In genomic region chr12:6425588-6426531, GRCh38 we compare ENCODE assay signal across 11 cellular contexts. TPM values are rescaled to one million over a fixed set of nuclear protein-coding genes. Genes with fewer than 3 reads are reported as not detected.
DNase-seq lines count a peak whose midpoint lies in the region; ATAC-seq and TF ChIP-seq lines count a peak whose summit lies in the region.
"Had no signal": no experiment of that assay in that cellular context is flagged by ENCODE, and none has a peak within 500 bp of the region (broad histone marks: within the 10 kb centered on the region; RNA-seq: fewer than 3 reads in every experiment).

No MANE protein-coding gene starts in this region.

- H3K4me1 ChIP-seq in SJCRH30 (peaks cover 2% of the 10 kb centered on the region; the same call in 1 of the 2 replicates), endodermal cell (ENCODE audit: control insufficient read depth, insufficient read depth, low read length) (no peaks in the 10 kb centered on the region)

- H3K4me3 ChIP-seq in SJCRH30 (no peak overlapping the region), endodermal cell (ENCODE audit: low read length) (no peak overlapping the region)

- H3K27me3 ChIP-seq in SJCRH30 (no peaks in the 10 kb centered on the region), endodermal cell (ENCODE audit: control insufficient read depth, insufficient read depth, low read length, poor library complexity, severe bottlenecking) (no peaks in the 10 kb centered on the region)

- H3K9me3 ChIP-seq in SJCRH30 (replicated peaks) (no peaks in the 10 kb centered on the region), endodermal cell (ENCODE audit: control insufficient read depth, low read length) (no peaks in the 10 kb centered on the region)

- TF ChIP-seq CTCF in endodermal cell (conservative IDR thresholded peaks at IDR 0.05): no peak

- H3K4me1 Mint-ChIP-seq in activated T-cell treated with anti-CD3 and anti-CD28 coated beads, Interleukin-2, amount 50 U/mL, for 4 hours (ENCODE audit: low read depth): peaks cover 60% of the 10 kb centered on the region
- H3K4me1 Mint-ChIP-seq in endodermal cell: no peaks in the 10 kb centered on the region

- H3K27ac Mint-ChIP-seq in endodermal cell: no peak overlapping the region

- H3K4me3 Mint-ChIP-seq in activated T-cell treated with anti-CD3 and anti-CD28 coated beads, Interleukin-2, amount 50 U/mL, for 4 hours: peak overlapping the region; percentile 80
- H3K4me3 Mint-ChIP-seq in endodermal cell: no peak overlapping the region
- H3K4me3 Mint-ChIP-seq: brain had no signal

- CTCF ChIA-PET in HEK293T (lab: Yijun Ruan, JAX): interaction anchor here (1.1 kb wide), 1 partner anchor 39 kb away, joined by 5 read pairs; no protein-coding TSS in a partner anchor

- DNase-seq in activated T-cell treated with anti-CD3 and anti-CD28 coated beads, Interleukin-2, amount 50 U/mL, for 4 hours: no peak
- no peak for DNase-seq in activated T-cell treated with anti-CD3 and anti-CD28 coated beads for 4 hours
- DNase-seq in SJCRH30: peak; percentile 29 to 46
- DNase-seq in endodermal cell: peak; percentile 51
- DNase-seq in stimulated activated naive CD8-positive, alpha-beta T cell treated with anti-CD3 and anti-CD28 coated beads, Interleukin-15, Interleukin-2, amounts not matched to agents 100 U/mL and 50 U/mL, for 24 hours: peak; percentile 60
- DNase-seq in HEK293T (ENCODE audit: extremely low spot score): no peak
- DNase-seq: glutamatergic neuron, NCI-H1930 had no signal

- H3K36me3 ChIP-seq in SJCRH30 (no peaks in the 10 kb centered on the region), endodermal cell (ENCODE audit: control insufficient read depth, insufficient read depth, low read length) (no peaks in the 10 kb centered on the region)

- H3K9ac ChIP-seq in endodermal cell (ENCODE audit: extremely low read depth, low read length, poor library complexity, severe bottlenecking): no peak overlapping the region

- no peaks in the 10 kb centered on the region for H3K27me3 Mint-ChIP-seq in activated T-cell treated with anti-CD3 and anti-CD28 coated beads, Interleukin-2, amount 50 U/mL, for 4 hours (ENCODE audit: low read depth)
- no peaks in the 10 kb centered on the region for H3K27me3 Mint-ChIP-seq in endodermal cell (ENCODE audit: insufficient read depth)

- H3K27ac ChIP-seq in SJCRH30 (no peak overlapping the region), endodermal cell (ENCODE audit: low read depth, low read length) (no peak overlapping the region)

- 94 to 95% methylated on average over 19 to 23 of the region's 23 CpGs for WGBS in endodermal cell (ENCODE audit: insufficient coverage in 1 of 2, insufficient read length in 1 of 2), 2 experiments

- no peaks in the 10 kb centered on the region for H3K9me3 Mint-ChIP-seq in activated T-cell treated with anti-CD3 and anti-CD28 coated beads, Interleukin-2, amount 50 U/mL, for 4 hours
- no peaks in the 10 kb centered on the region for H3K9me3 Mint-ChIP-seq in endodermal cell
- H3K9me3 Mint-ChIP-seq: brain had no signal

- H3K36me3 Mint-ChIP-seq in activated T-cell treated with anti-CD3 and anti-CD28 coated beads, Interleukin-2, amount 50 U/mL, for 4 hours (ENCODE audit: insufficient read depth): no peaks in the 10 kb centered on the region
- H3K36me3 Mint-ChIP-seq in endodermal cell (ENCODE audit: low read depth): no peaks in the 10 kb centered on the region
- H3K36me3 Mint-ChIP-seq: brain had no signal

- POLR2A ChIA-PET in HEK293T (lab: Yijun Ruan, JAX): interaction anchor here (1.1 to 3.7 kb wide), 2 partner anchors 45 to 108 kb away, joined by 3 to 17 read pairs; partner anchors contain the start of gene VAMP1

- no peak for ATAC-seq in activated T-cell treated with anti-CD3 and anti-CD28 coated beads, Interleukin-2, amount 50 U/mL, for 4 hours
- no peak for ATAC-seq in stimulated activated naive CD8-positive, alpha-beta T cell treated with anti-CD3 and anti-CD28 coated beads, Interleukin-15, Interleukin-2, amounts not matched to agents 100 U/mL and 50 U/mL, for 24 hours
- no peak for ATAC-seq in HG03039 (IDR thresholded peaks at IDR 0.05; ENCODE audit: unreplicated experiment)
- no peak for ATAC-seq in HG02981 (IDR thresholded peaks at IDR 0.05; ENCODE audit: unreplicated experiment)

TF ChIP-seq in HEK293T, 16 proteins besides CTCF, POLR2A, EP300 and RAD21:
- TF ChIP-seq SP1 (IDR thresholded peaks at IDR 0.05): no peak
- no peak for TF ChIP-seq FOXM1 (IDR thresholded peaks at IDR 0.05; ENCODE audit: borderline replicate concordance)
- no peak for TF ChIP-seq CTBP1 (IDR thresholded peaks at IDR 0.05; ENCODE audit: borderline replicate concordance)
- no peak for TF ChIP-seq FOXA1 (IDR thresholded peaks at IDR 0.05)

RNA-seq across cellular contexts. Expression of gene CD27, which starts 18.9 kb away (rescaled TPM):
- 100 to 1,000 TPM in 1 of 3 donors, 10 to 100 TPM in 2; 52.3 to 100 (median 89.8) TPM for total RNA-seq in activated T-cell treated with anti-CD3 and anti-CD28 coated beads, Interleukin-2, amount 50 U/mL, for 4 hours
- 0.12 and 0.15 TPM in 2 replicates for total RNA-seq in SJCRH30 (2014; rRNA removed; shearing (Covaris generic))
- under 1 TPM in 1 of 2 donors, not detected in 1; 0.44 TPM for total RNA-seq in endodermal cell
- polyA plus RNA-seq in endodermal cell (2013, experiment 1 of 2): not detected
- polyA plus RNA-seq in endodermal cell (2013, experiment 2 of 2): not detected

RNA-seq across cellular contexts. Expression of gene TAPBPL, which starts 26.0 kb away (rescaled TPM):
- 10 to 100 TPM; 24.4 to 36.6 (median 30.0) TPM for total RNA-seq in activated T-cell treated with anti-CD3 and anti-CD28 coated beads, Interleukin-2, amount 50 U/mL, for 4 hours
- total RNA-seq in SJCRH30 (2014; rRNA removed; shearing (Covaris generic)): 2.2 and 4.9 TPM in 2 replicates
- total RNA-seq in endodermal cell: 1 to 10 TPM in 1 of 2 donors, under 1 TPM in 1; 0.55 to 1.4 TPM
- polyA plus RNA-seq in endodermal cell (2013, experiment 1 of 2): 0.46 TPM
- polyA plus RNA-seq in endodermal cell (2013, experiment 2 of 2): 0.41 TPM

RNA-seq across cellular contexts. Expression of gene LTBR, which starts 41.9 kb away (rescaled TPM):
- 1 to 10 TPM; 1.0 to 2.8 (median 1.3) TPM for total RNA-seq in activated T-cell treated with anti-CD3 and anti-CD28 coated beads, Interleukin-2, amount 50 U/mL, for 4 hours
- 14.7 and 16.5 TPM in 2 replicates for total RNA-seq in SJCRH30 (2014; rRNA removed; shearing (Covaris generic))
- total RNA-seq in endodermal cell: 1 to 10 TPM; 8.4 to 9.1 TPM
- polyA plus RNA-seq in endodermal cell (2013, experiment 1 of 2): 1.5 TPM
- 1.9 TPM for polyA plus RNA-seq in endodermal cell (2013, experiment 2 of 2)

RNA-seq across cellular contexts. Expression of gene VAMP1, which starts 44.6 kb away (rescaled TPM):
- total RNA-seq in activated T-cell treated with anti-CD3 and anti-CD28 coated beads, Interleukin-2, amount 50 U/mL, for 4 hours: 10 to 100 TPM; 17.1 to 22.9 (median 21.6) TPM
- 7.3 and 8.0 TPM in 2 replicates for total RNA-seq in SJCRH30 (2014; rRNA removed; shearing (Covaris generic))
- 10 to 100 TPM in 1 of 2 donors, 1 to 10 TPM in 1; 5.6 to 17.8 TPM for total RNA-seq in endodermal cell
- polyA plus RNA-seq in endodermal cell (2013, experiment 1 of 2): 15.1 TPM
- 12.9 TPM for polyA plus RNA-seq in endodermal cell (2013, experiment 2 of 2)

RNA-seq across cellular contexts. Expression of gene SCNN1A, which starts 50.5 kb away (rescaled TPM):
- total RNA-seq in activated T-cell treated with anti-CD3 and anti-CD28 coated beads, Interleukin-2, amount 50 U/mL, for 4 hours: under 1 TPM; 0.05 to 0.84 (median 0.15) TPM
- not detected in 2 replicates for total RNA-seq in SJCRH30 (2014; rRNA removed; shearing (Covaris generic))
- total RNA-seq in endodermal cell: 10 to 100 TPM; 32.1 to 87.7 TPM
- polyA plus RNA-seq in endodermal cell (2013, experiment 1 of 2): 9.0 TPM
- polyA plus RNA-seq in endodermal cell (2013, experiment 2 of 2): 4.3 TPM

Comparison
In these comparisons a context has a peak if more than half of its experiments do, and no peak if none do; other contexts are left out.
1. DNase-seq: peak in SJCRH30 (2 of 2), endodermal cell (single experiment) and stimulated activated naive CD8-positive, alpha-beta T cell treated with anti-CD3 and anti-CD28 coated beads, Interleukin-15, Interleukin-2, amounts not matched to agents 100 U/mL and 50 U/mL, for 24 hours (single experiment); none in activated T-cell treated with anti-CD3 and anti-CD28 coated beads, Interleukin-2, amount 50 U/mL, for 4 hours (single experiment), activated T-cell treated with anti-CD3 and anti-CD28 coated beads for 4 hours (single experiment) and HEK293T (single experiment).
2. RNA of gene CD27, which starts 18.9 kb away (total RNA-seq): 52.3 to 100 TPM in activated T-cell treated with anti-CD3 and anti-CD28 coated beads, Interleukin-2, amount 50 U/mL, for 4 hours; 0.44 TPM in endodermal cell and 0.12 to 0.15 TPM in SJCRH30; every median in the first group is over 10 times any median in the second.